10 cellular contexts compared by ENCODE assay signal in genomic region chr4:663046-663437, GRCh38. TPM values are rescaled to one million over a fixed set of nuclear protein-coding genes. Genes with fewer than 3 reads are reported as not detected.
DNase-seq lines count a peak whose midpoint lies in the region; ATAC-seq and TF ChIP-seq lines count a peak whose summit lies in the region.
"Had no signal": no experiment of that assay in that cellular context is flagged by ENCODE, and none has a peak within 500 bp of the region (broad histone marks: within the 10 kb centered on the region; RNA-seq: fewer than 3 reads in every experiment).

No MANE protein-coding gene starts in this region.

- intact Hi-C loops in activated B cell treated with CpG ODN at 0.5 μM for 24 hours (cut with micrococcal nuclease), result loop anchor here (1.0 to 5.0 kb wide), 3 partner anchors 42 to 326 kb away; partner anchors contain the start of genes PCGF3, PIGG, ZNF141 and ZNF721

- DNase-seq in activated B cell treated with CpG ODN at 0.5 μM for 24 hours (no peak), SKM-1 (lab: John Stamatoyannopoulos, UW; ENCODE audit: unreplicated experiment) (no peak), NCI-H1048 (lab: John Stamatoyannopoulos, UW) (no peak), NCI-H1105 (lab: John Stamatoyannopoulos, UW) (no peak)

- H3K9me3 Mint-ChIP-seq in activated B cell treated with CpG ODN at 0.5 μM for 24 hours, result no peaks in the 10 kb centered on the region

- peak overlapping the region; percentile 70 for H3K27ac Mint-ChIP-seq in activated B cell treated with CpG ODN at 0.5 μM for 24 hours

- H3K9me3 ChIP-seq in iPS-18a (ENCODE audit: control insufficient read depth, low read depth, low read length), result no peaks in the 10 kb centered on the region
- H3K9me3 ChIP-seq: gastroesophageal sphincter had no signal

- H3K9ac ChIP-seq in iPS-18a (ENCODE audit: low read length), result peak overlapping the region; percentile 57

- ATAC-seq in GM18909 (IDR thresholded peaks at IDR 0.05; ENCODE audit: poor library complexity, unreplicated experiment) (peak; percentile 2), activated B cell treated with CpG ODN at 0.5 μM for 24 hours (ENCODE audit: low read depth) (peak; percentile 1), GM18520 (IDR thresholded peaks at IDR 0.05; ENCODE audit: unreplicated experiment) (no peak)

- no peak for TF ChIP-seq CTCF in activated B cell treated with CpG ODN at 0.5 μM for 24 hours (IDR thresholded peaks at IDR 0.05)

- H3K4me3 Mint-ChIP-seq in activated B cell treated with CpG ODN at 0.5 μM for 24 hours, result peak overlapping the region; percentile 79

- no peaks in the 10 kb centered on the region for H3K4me1 ChIP-seq in iPS-18a (ENCODE audit: control insufficient read depth, low read depth, low read length)

- no peaks in the 10 kb centered on the region for H3K27me3 Mint-ChIP-seq in activated B cell treated with CpG ODN at 0.5 μM for 24 hours

- peaks cover 13% of the 10 kb centered on the region for H3K36me3 Mint-ChIP-seq in activated B cell treated with CpG ODN at 0.5 μM for 24 hours (ENCODE audit: low read depth)

- H3K36me3 ChIP-seq in iPS-18a (ENCODE audit: control insufficient read depth, low read depth, low read length), result no peaks in the 10 kb centered on the region
- H3K36me3 ChIP-seq: gastroesophageal sphincter had no signal

- CTCF ChIA-PET in activated B cell treated with CpG ODN at 0.5 μM for 24 hours (lab: Charles Lee), result interaction anchor here (1.3 kb wide), 1 partner anchor 605 kb away, joined by 3 read pairs; no protein-coding TSS in a partner anchor

- POLR2A ChIA-PET in activated B cell treated with CpG ODN at 0.5 μM for 24 hours (lab: Charles Lee), result interaction anchor here (1.3 to 4.4 kb wide), 2 partner anchors 10 to 326 kb away, joined by 3 to 56 read pairs; partner anchors contain the start of genes ATP5ME and MYL5

- H3K27me3 ChIP-seq in iPS-18a (ENCODE audit: control insufficient read depth, insufficient read depth, low read length), result no peaks in the 10 kb centered on the region

- no peak overlapping the region for H3K27ac ChIP-seq in iPS-18a (ENCODE audit: low read length)
- peak overlapping the region in 11 of 21 experiments; percentile 57 to 89 (median 75) for H3K27ac ChIP-seq in skin epidermis

- peaks cover 14% of the 10 kb centered on the region for H3K4me1 Mint-ChIP-seq in activated B cell treated with CpG ODN at 0.5 μM for 24 hours

- H3K4me3 ChIP-seq in iPS-18a (ENCODE audit: low read length) (peak overlapping the region; percentile 84), skin epidermis (peak overlapping the region; percentile 41 to 66 (median 52))

RNA-seq across cellular contexts. Expression of gene ATP5ME, which starts 11.0 kb away (rescaled TPM):
- total RNA-seq in activated B cell treated with CpG ODN at 0.5 μM for 24 hours, result 152 and 193 TPM in 2 replicates

RNA-seq across cellular contexts. Expression of gene MYL5, which starts 11.3 kb away (rescaled TPM):
- 21.9 and 24.6 TPM in 2 replicates for total RNA-seq in activated B cell treated with CpG ODN at 0.5 μM for 24 hours

RNA-seq across cellular contexts. Expression of gene SLC49A3, which starts 25.9 kb away (rescaled TPM):
- 2.3 TPM in 2 replicates for total RNA-seq in activated B cell treated with CpG ODN at 0.5 μM for 24 hours
- total RNA-seq: M059J had no signal

RNA-seq across cellular contexts. Expression of gene PDE6B, which starts 37.7 kb away (rescaled TPM):
- total RNA-seq in activated B cell treated with CpG ODN at 0.5 μM for 24 hours, result 13.8 and 15.0 TPM in 2 replicates
- total RNA-seq: M059J had no signal

RNA-seq across cellular contexts. Expression of gene PCGF3, which starts 42.6 kb away (rescaled TPM):
- 51.3 and 59.2 TPM in 2 replicates for total RNA-seq in activated B cell treated with CpG ODN at 0.5 μM for 24 hours
